ENCODE assay signal across 2 cellular contexts in genomic region chr3:43959498-43960447, GRCh38.
TF ChIP-seq lines count a peak whose summit lies in the region.

No MANE protein-coding gene starts in this region.

TF ChIP-seq in SK-N-SH treated with all-trans-retinoic acid at 6 μM for 48 hours, 23 proteins besides CTCF, POLR2A, EP300 and RAD21 (continued from another document):
- no peak for TF ChIP-seq CSRNP3 (CRISPR knock-in tag; IDR thresholded peaks at IDR 0.05)
- no peak for TF ChIP-seq SNAI2 (CRISPR knock-in tag; IDR thresholded peaks at IDR 0.05)
- no peak for TF ChIP-seq ZFP30 (CRISPR knock-in tag; IDR thresholded peaks at IDR 0.05)
- no peak for TF ChIP-seq BACH2 (CRISPR knock-in tag; IDR thresholded peaks at IDR 0.05; ENCODE audit: borderline replicate concordance)
- no peak for TF ChIP-seq ZNF8 (CRISPR knock-in tag; IDR thresholded peaks at IDR 0.05)
- TF ChIP-seq ARNTL (CRISPR knock-in tag; IDR thresholded peaks at IDR 0.05; ENCODE audit: borderline replicate concordance, low read depth) = no peak
- no peak for TF ChIP-seq ZFP3 (CRISPR knock-in tag; IDR thresholded peaks at IDR 0.05)
- no peak for TF ChIP-seq PPARA (CRISPR knock-in tag; IDR thresholded peaks at IDR 0.05; ENCODE audit: borderline replicate concordance)
- no peak for TF ChIP-seq ESRRG (CRISPR knock-in tag; IDR thresholded peaks at IDR 0.05)
- no peak for TF ChIP-seq ZNF565 (CRISPR knock-in tag; conservative IDR thresholded peaks at IDR 0.05; ENCODE audit: low read depth)
- no peak for TF ChIP-seq PATZ1 (CRISPR knock-in tag; IDR thresholded peaks at IDR 0.05; ENCODE audit: borderline replicate concordance)
- TF ChIP-seq CREB5 (CRISPR knock-in tag; IDR thresholded peaks at IDR 0.05; ENCODE audit: low read depth) = no peak
- TF ChIP-seq TSHZ2 (CRISPR knock-in tag; IDR thresholded peaks at IDR 0.05) = no peak
- TF ChIP-seq GLIS3 (CRISPR knock-in tag; IDR thresholded peaks at IDR 0.05) = no peak
- no peak for TF ChIP-seq ISL1 (CRISPR knock-in tag; IDR thresholded peaks at IDR 0.05)
- TF ChIP-seq ZNF70 (CRISPR knock-in tag; IDR thresholded peaks at IDR 0.05) = no peak
- TF ChIP-seq ZC3H10 (CRISPR knock-in tag; IDR thresholded peaks at IDR 0.05) = no peak

TF ChIP-seq in SK-N-SH, 30 proteins besides CTCF, POLR2A, EP300 and RAD21 (continued from another document):
- TF ChIP-seq USF1 (IDR thresholded peaks at IDR 0.05; ENCODE audit: borderline replicate concordance, low read depth) (no peak), TCF12 (IDR thresholded peaks at IDR 0.05) (no peak), SIN3A (IDR thresholded peaks at IDR 0.05; ENCODE audit: borderline replicate concordance, low read depth, low read length) (no peak)
